ENCODE assay signal across 15 cellular contexts in genomic region chr3:36597422-36597821, GRCh38.
A peak's percentile ranks its signal among the peaks of the same experiment; 100 is the strongest.
DNase-seq lines count a peak whose midpoint lies in the region; ATAC-seq and TF ChIP-seq lines count a peak whose summit lies in the region.
"Had no signal": no experiment of that assay in that cellular context is flagged by ENCODE, and none has a peak within 500 bp of the region (broad histone marks: within the 10 kb centered on the region; RNA-seq: fewer than 3 reads in every experiment).

No MANE protein-coding gene starts in this region.

- H3K36me3 ChIP-seq in WERI-Rb-1 (no peaks in the 10 kb centered on the region), hepatocyte (replicated peaks; ENCODE audit: insufficient read depth, low read depth) (no peaks in the 10 kb centered on the region)
- H3K36me3 ChIP-seq: prostate gland, tibial artery had no signal

- H3K27ac ChIP-seq in WERI-Rb-1 = no peak overlapping the region
- H3K27ac ChIP-seq in hepatocyte = no peak overlapping the region
- H3K27ac ChIP-seq: prostate gland, tibial artery had no signal

- H3K9me2 ChIP-seq in hepatocyte (replicated peaks; ENCODE audit: insufficient read depth) = no peaks in the 10 kb centered on the region

- H3K27me3 ChIP-seq in WERI-Rb-1 (ENCODE audit: insufficient read depth, low read depth, severe bottlenecking) (no peaks in the 10 kb centered on the region), hepatocyte (peaks cover 25% of the 10 kb centered on the region)
- H3K27me3 ChIP-seq: tibial artery had no signal

- no peaks in the 10 kb centered on the region for H3K4me1 ChIP-seq in hepatocyte (ENCODE audit: insufficient read depth)
- H3K4me1 ChIP-seq: prostate gland had no signal

- no peaks in the 10 kb centered on the region for H4K20me1 ChIP-seq in hepatocyte (ENCODE audit: insufficient read depth, poor library complexity, severe bottlenecking)

- WGBS in hepatocyte (ENCODE audit: low lambda C conversion rate, missing lambda C conversion rate) = 49% methylated on average over 2 of the region's 2 CpGs

- TF ChIP-seq CTCF in AG10803 (conservative IDR thresholded peaks at IDR 0.05; ENCODE audit: low read length) = no peak
- no peak for TF ChIP-seq CTCF in WERI-Rb-1 (IDR thresholded peaks at IDR 0.05; ENCODE audit: low read depth, low read length)
- TF ChIP-seq CTCF in hepatocyte (IDR thresholded peaks at IDR 0.05; ENCODE audit: poor library complexity) = no peak

- no peak overlapping the region for H3K4me2 ChIP-seq in hepatocyte

- peak; percentile 8 for DNase-seq in AG10803 (ENCODE audit: low read depth)
- peak; percentile 17 for DNase-seq in HK-2 (ENCODE audit: unreplicated experiment)
- peak; percentile 25 for DNase-seq in WERI-Rb-1
- peak; percentile 51 for DNase-seq in hepatocyte (ENCODE audit: low spot score)
- DNase-seq in HUDEP-2 (lab: John Stamatoyannopoulos, UW; ENCODE audit: unreplicated experiment in 76 of 76) = no peak
- DNase-seq: activated CD4-positive, alpha-beta memory T cell treated with anti-CD3 and anti-CD28 coated beads for 36 hours; AML-193; DMS 273 treated with DMSO at 0.1 percent for 48 hours; kidney; NCI-H1436; tibial artery had no signal

- H3K9me3 ChIP-seq in WERI-Rb-1 (ENCODE audit: severe bottlenecking) (no peaks in the 10 kb centered on the region), hepatocyte (ENCODE audit: low read depth) (no peaks in the 10 kb centered on the region)
- H3K9me3 ChIP-seq: prostate gland, tibial artery had no signal

- H3K79me2 ChIP-seq in hepatocyte = no peaks in the 10 kb centered on the region

- H3K4me3 ChIP-seq in AG10803 (ENCODE audit: low read length) = no peak overlapping the region
- H3K4me3 ChIP-seq in WERI-Rb-1 (ENCODE audit: low read depth, low read length) = no peak overlapping the region
- no peak overlapping the region for H3K4me3 ChIP-seq in hepatocyte
- H3K4me3 ChIP-seq: prostate gland, tibial artery had no signal

- H2AFZ ChIP-seq in hepatocyte = no peak overlapping the region

- no peak for ATAC-seq in HG03135 (IDR thresholded peaks at IDR 0.05; ENCODE audit: unreplicated experiment)
- ATAC-seq in HG02840 (IDR thresholded peaks at IDR 0.05; ENCODE audit: low FRiP score, unreplicated experiment) = no peak
- ATAC-seq in GM18517 (IDR thresholded peaks at IDR 0.05; ENCODE audit: unreplicated experiment) = no peak

Comparison
In these comparisons a context has a peak if more than half of its experiments do, and no peak if none do; other contexts are left out.
1. DNase-seq: peak in AG10803 (single experiment), HK-2 (single experiment), WERI-Rb-1 (single experiment) and hepatocyte (single experiment); none in HUDEP-2 (0 of 76).